ENCODE assay signal across 8 cellular contexts in the genomic region with DNA sequence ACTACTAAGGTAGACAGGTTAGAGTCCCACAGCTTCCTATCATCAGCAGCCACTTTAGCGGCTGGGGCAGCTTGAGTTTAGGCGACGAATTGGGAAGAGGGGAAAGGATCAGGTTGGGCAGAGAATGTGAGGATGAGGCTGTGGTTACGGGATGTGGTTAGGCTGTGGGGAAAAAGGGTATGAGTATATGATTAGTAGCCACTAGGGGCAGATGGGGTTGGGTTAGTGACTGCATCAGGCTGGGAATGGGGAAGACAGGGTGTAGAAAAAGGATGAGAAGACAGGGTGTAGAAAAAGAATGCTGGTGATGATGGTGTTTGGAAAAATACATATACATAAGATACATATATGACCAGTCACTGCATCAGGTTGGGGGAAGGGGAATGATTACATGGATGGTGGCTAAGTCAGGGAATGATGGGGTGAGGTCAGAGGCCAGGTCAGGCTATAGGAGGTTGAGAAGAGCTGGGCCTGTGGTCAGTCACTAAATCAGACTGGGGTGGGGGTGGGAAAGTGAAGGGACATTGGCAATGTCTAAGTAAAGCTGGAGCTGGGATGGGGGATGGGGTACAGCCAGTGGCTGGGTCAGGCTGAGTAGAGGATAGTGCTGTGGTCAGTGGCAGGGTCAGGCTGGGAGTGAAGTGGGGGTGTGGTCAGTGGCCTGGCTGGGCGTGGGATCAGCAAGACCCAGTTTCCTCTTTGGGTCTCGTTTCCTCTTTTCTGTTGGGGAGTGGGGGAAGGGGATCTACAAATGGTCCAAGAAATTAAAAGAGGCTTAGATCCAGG. TPM values are rescaled to one million over a fixed set of nuclear protein-coding genes. Genes with fewer than 3 reads are reported as not detected.
DNase-seq lines count a peak whose midpoint lies in the region; ATAC-seq, FAIRE-seq and TF ChIP-seq lines count a peak whose summit lies in the region.

No MANE protein-coding gene starts in this region.

- H4K8ac ChIP-seq in IMR-90 (ENCODE audit: low read depth in 2 of 2, low read length in 2 of 2) = peak overlapping the region; percentile 92 to 99

- peaks cover 19 to 73% of the 10 kb centered on the region in 2 experiments for H3K79me1 ChIP-seq in IMR-90 (ENCODE audit: low read depth in 1 of 2, low read length in 2 of 2)

- WGBS in IMR-90 (ENCODE audit: extremely low coverage in 2 of 2, insufficient read length in 1 of 2), 2 experiments = 0% methylated on average over 4 of the region's 6 CpGs; no CpG with 5 or more reads in 1 of the 2 experiments

- no peaks in the 10 kb centered on the region for H3K9me3 ChIP-seq in IMR-90 (ENCODE audit: control insufficient read depth, insufficient read depth, low read length)

- peak overlapping the region; percentile 99 for H4K91ac ChIP-seq in IMR-90 (ENCODE audit: insufficient read depth, low read depth, low read length)

- H2AFZ ChIP-seq in IMR-90 (replicated peaks; ENCODE audit: low read length, poor library complexity) = no peak overlapping the region

- no peak for TF ChIP-seq POLR2A in IMR-90 (IDR thresholded peaks at IDR 0.05; ENCODE audit: low read depth, low read length)

- peak; percentile 68 for TF ChIP-seq CTCF in IMR-90 (conservative IDR thresholded peaks at IDR 0.05; ENCODE audit: low read depth, low read length)

- H3K56ac ChIP-seq in IMR-90 (ENCODE audit: extremely low read depth, insufficient read depth, low read length) = peak overlapping the region; percentile 99

- peak overlapping the region; percentile 87 for H3K18ac ChIP-seq in IMR-90 (ENCODE audit: low read depth, low read length)

- H2BK15ac ChIP-seq in IMR-90 (ENCODE audit: low read depth, low read length) = peak overlapping the region; percentile 75; the same call in 2 of the 3 replicates

- peak overlapping the region; percentile 98 for H2BK120ac ChIP-seq in IMR-90 (ENCODE audit: low read depth, low read length)

- FAIRE-seq in urothelium cell line (lab: Jason Lieb, UNC) = peak; percentile 72

- H3K4me1 ChIP-seq in IMR-90 (ENCODE audit: control insufficient read depth, insufficient read depth, low read length) = peaks cover 25% of the 10 kb centered on the region

- peak overlapping the region; percentile 66 for H2BK20ac ChIP-seq in IMR-90 (ENCODE audit: low read depth, low read length)

- TF ChIP-seq RAD21 in IMR-90 (IDR thresholded peaks at IDR 0.05; ENCODE audit: low read length) = peak; percentile 35; the same call in 1 of the 2 replicates

- DNase-seq in NCI-H510A treated with DMSO at 0.1 percent for 48 hours (lab: John Stamatoyannopoulos, UW) (peak; percentile 3), NCI-H510A (lab: John Stamatoyannopoulos, UW) (no peak), IMR-90 (peak; percentile 91), T-helper 22 cell (ENCODE audit: low read depth) (peak; percentile 20), epidermal melanocyte (ENCODE audit: insufficient read length, low spot score) (peak; percentile 93), mucosa of gallbladder (ENCODE audit: low spot score) (peak; percentile 57), urothelium cell line (ENCODE audit: low spot score) (peak; percentile 85)

- CTCF ChIA-PET in IMR-90 (lab: Yijun Ruan, JAX) = interaction anchor here (0.6 to 1.0 kb wide), 3 partner anchors 45 to 134 kb away, joined by 3 read pairs; no protein-coding TSS in a partner anchor

- peak overlapping the region; percentile 99 for H3K9ac ChIP-seq in IMR-90 (ENCODE audit: low read depth, low read length)

- H3K23ac ChIP-seq in IMR-90 (ENCODE audit: low read depth, low read length) = peak overlapping the region; percentile 100

- dilution Hi-C loops in IMR-90 (cut with HindIII; ENCODE audit: low sequenced_read_pairs, unreplicated experiment) = no loop called here

- peak overlapping the region; percentile 96 for H2BK5ac ChIP-seq in IMR-90 (ENCODE audit: low read depth, low read length, poor library complexity, severe bottlenecking)

- intact Hi-C loops in IMR-90 (cut with micrococcal nuclease) = loop anchor here (2.0 kb wide), 1 partner anchor 39 kb away; no protein-coding TSS in a partner anchor

- POLR2A ChIA-PET in IMR-90 (lab: Charles Lee; ENCODE audit: unreplicated experiment) = interaction anchor here (0.5 to 2.8 kb wide), 6 partner anchors 12 to 1868 kb away, joined by 3 to 23 read pairs (median 4); a partner anchor contains a TSS

- in situ Hi-C loops in IMR-90 (cut with MboI; ENCODE audit: low sequenced_read_pairs) = no loop called here

- H4K5ac ChIP-seq in IMR-90 (ENCODE audit: low read depth, low read length) = peak overlapping the region; percentile 68

- H3K4me3 ChIP-seq in IMR-90 (ENCODE audit: insufficient read depth, low read depth, low read length) = peak overlapping the region; percentile 99

- H2AK9ac ChIP-seq in IMR-90 (replicated peaks; ENCODE audit: low read depth, low read length, poor library complexity) = peak overlapping the region; percentile 94

- peaks cover 5% of the 10 kb centered on the region; the same call in 1 of the 2 replicates for H3K9me1 ChIP-seq in IMR-90 (ENCODE audit: insufficient read depth, low read length)

- peak overlapping the region; percentile 99 for H3K4ac ChIP-seq in IMR-90 (ENCODE audit: low read depth, low read length)

- peak overlapping the region; percentile 96 for H3K4me2 ChIP-seq in IMR-90 (ENCODE audit: low read depth, low read length)

- H3K27ac ChIP-seq in IMR-90 (ENCODE audit: insufficient read depth, low read length) = peak overlapping the region; percentile 90

- ATAC-seq in IMR-90 (ENCODE audit: low read depth) (peak; percentile 21), GM18858 (IDR thresholded peaks at IDR 0.05; ENCODE audit: unreplicated experiment) (no peak)

- H4K20me1 ChIP-seq in IMR-90 (ENCODE audit: insufficient read depth, low read length) = peaks cover 33% of the 10 kb centered on the region

- H2AK5ac ChIP-seq in IMR-90 (ENCODE audit: low read depth, low read length) = peak overlapping the region; percentile 100

- H3K27me3 ChIP-seq in IMR-90 (ENCODE audit: control insufficient read depth, insufficient read depth, low read length) = no peaks in the 10 kb centered on the region

- peaks cover 11% of the 10 kb centered on the region for H3K36me3 ChIP-seq in IMR-90 (ENCODE audit: control insufficient read depth, insufficient read depth, low read length)

- no TSS peak for BruUV-seq in IMR-90 (replicated peaks; lab: Mats Ljungman, UMichigan)

- peak overlapping the region; percentile 100 for H3K14ac ChIP-seq in IMR-90 (replicated peaks; ENCODE audit: low read depth, low read length)

TF ChIP-seq in IMR-90, 13 proteins besides CTCF, POLR2A, EP300 and RAD21:
- TF ChIP-seq MAFK (IDR thresholded peaks at IDR 0.05; ENCODE audit: low read depth, low read length) (peak; percentile 2; the same call in 1 of the 2 replicates), SMC3 (IDR thresholded peaks at IDR 0.05; ENCODE audit: low read depth, low read length) (peak; percentile 22; the same call in 1 of the 2 replicates), MXI1 (IDR thresholded peaks at IDR 0.05; ENCODE audit: borderline replicate concordance, low read depth, low read length) (no peak), MAZ (IDR thresholded peaks at IDR 0.05; ENCODE audit: borderline replicate concordance, low read depth, low read length) (peak; percentile 56; the same call in 1 of the 2 replicates), RCOR1 (IDR thresholded peaks at IDR 0.05; ENCODE audit: insufficient replicate concordance, low read length) (peak; percentile 46), FOS (IDR thresholded peaks at IDR 0.05; ENCODE audit: low read depth, low read length) (no peak)

RNA-seq across cellular contexts. Expression of a gene that starts 2.1 kb away (rescaled TPM):
- total RNA-seq in IMR-90 (2012; rRNA removed) (337 and 346 TPM in 2 replicates), mucosa of gallbladder (482 TPM)
- polyA plus RNA-seq in IMR-90 (2012; rRNA removed) = 224 and 228 TPM in 2 replicates
- polyA plus RNA-seq in IMR-90 (2012; cell fraction: cytosol; rRNA removed) = 134 and 262 TPM in 2 replicates
- 206 and 469 TPM in 2 replicates for polyA plus RNA-seq in IMR-90 (2012; cell fraction: nucleus; rRNA removed; ENCODE audit: low replicate concordance)

RNA-seq across cellular contexts. Expression of a gene that starts 2.6 kb away (rescaled TPM):
- total RNA-seq in IMR-90 (2012; rRNA removed) (105 and 106 TPM in 2 replicates), mucosa of gallbladder (48.1 TPM)
- 54.9 and 60.7 TPM in 2 replicates for polyA plus RNA-seq in IMR-90 (2012; rRNA removed)
- 86.1 and 133 TPM in 2 replicates for polyA plus RNA-seq in IMR-90 (2012; cell fraction: cytosol; rRNA removed)
- 30.7 and 40.3 TPM in 2 replicates for polyA plus RNA-seq in IMR-90 (2012; cell fraction: nucleus; rRNA removed; ENCODE audit: low replicate concordance)

RNA-seq across cellular contexts. Expression of a gene that starts 19.1 kb away (rescaled TPM):
- total RNA-seq in IMR-90 (2012; rRNA removed) (14.2 and 18.1 TPM in 2 replicates), mucosa of gallbladder (161 TPM)
- polyA plus RNA-seq in IMR-90 (2012; rRNA removed) = 37.0 and 38.2 TPM in 2 replicates
- polyA plus RNA-seq in IMR-90 (2012; cell fraction: cytosol; rRNA removed) = 16.3 and 18.2 TPM in 2 replicates
- 206 and 250 TPM in 2 replicates for polyA plus RNA-seq in IMR-90 (2012; cell fraction: nucleus; rRNA removed; ENCODE audit: low replicate concordance)

RNA-seq across cellular contexts. Expression of a gene that starts 19.2 kb away (rescaled TPM):
- total RNA-seq in IMR-90 (2012; rRNA removed) (10.2 and 10.8 TPM in 2 replicates), mucosa of gallbladder (36.6 TPM)
- polyA plus RNA-seq in IMR-90 (2012; rRNA removed) = 13.5 and 14.3 TPM in 2 replicates
- 7.7 and 11.0 TPM in 2 replicates for polyA plus RNA-seq in IMR-90 (2012; cell fraction: cytosol; rRNA removed)
- polyA plus RNA-seq in IMR-90 (2012; cell fraction: nucleus; rRNA removed; ENCODE audit: low replicate concordance) = 23.7 and 25.1 TPM in 2 replicates

RNA-seq across cellular contexts. Expression of a gene that starts 24.2 kb away (rescaled TPM):
- not detected in 2 replicates for total RNA-seq in IMR-90 (2012; rRNA removed)
- polyA plus RNA-seq in IMR-90 (2012; rRNA removed) = not detected in 2 replicates
- polyA plus RNA-seq in IMR-90 (2012; cell fraction: cytosol; rRNA removed) = not detected in 2 replicates
- polyA plus RNA-seq in IMR-90 (2012; cell fraction: nucleus; rRNA removed; ENCODE audit: low replicate concordance) = not detected in 2 replicates
- 1.1 TPM for total RNA-seq in mucosa of gallbladder
